Comparison of ENCODE assay signal across 1 cellular context in genomic region chr9:128007566-128008138, GRCh38.
TF ChIP-seq lines count a peak whose summit lies in the region.

No MANE protein-coding gene starts in this region.

TF ChIP-seq in K562, 482 proteins besides CTCF, POLR2A, EP300 and RAD21 (continued from another document and continues in another):
- TF ChIP-seq, protein P1, sequence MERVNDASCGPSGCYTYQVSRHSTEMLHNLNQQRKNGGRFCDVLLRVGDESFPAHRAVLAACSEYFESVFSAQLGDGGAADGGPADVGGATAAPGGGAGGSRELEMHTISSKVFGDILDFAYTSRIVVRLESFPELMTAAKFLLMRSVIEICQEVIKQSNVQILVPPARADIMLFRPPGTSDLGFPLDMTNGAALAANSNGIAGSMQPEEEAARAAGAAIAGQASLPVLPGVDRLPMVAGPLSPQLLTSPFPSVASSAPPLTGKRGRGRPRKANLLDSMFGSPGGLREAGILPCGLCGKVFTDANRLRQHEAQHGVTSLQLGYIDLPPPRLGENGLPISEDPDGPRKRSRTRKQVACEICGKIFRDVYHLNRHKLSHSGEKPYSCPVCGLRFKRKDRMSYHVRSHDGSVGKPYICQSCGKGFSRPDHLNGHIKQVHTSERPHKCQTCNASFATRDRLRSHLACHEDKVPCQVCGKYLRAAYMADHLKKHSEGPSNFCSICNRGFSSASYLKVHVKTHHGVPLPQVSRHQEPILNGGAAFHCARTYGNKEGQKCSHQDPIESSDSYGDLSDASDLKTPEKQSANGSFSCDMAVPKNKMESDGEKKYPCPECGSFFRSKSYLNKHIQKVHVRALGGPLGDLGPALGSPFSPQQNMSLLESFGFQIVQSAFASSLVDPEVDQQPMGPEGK (CRISPR knock-in tag; IDR thresholded peaks at IDR 0.05; ENCODE audit: borderline replicate concordance), result no peak
- TF ChIP-seq, protein P2, sequence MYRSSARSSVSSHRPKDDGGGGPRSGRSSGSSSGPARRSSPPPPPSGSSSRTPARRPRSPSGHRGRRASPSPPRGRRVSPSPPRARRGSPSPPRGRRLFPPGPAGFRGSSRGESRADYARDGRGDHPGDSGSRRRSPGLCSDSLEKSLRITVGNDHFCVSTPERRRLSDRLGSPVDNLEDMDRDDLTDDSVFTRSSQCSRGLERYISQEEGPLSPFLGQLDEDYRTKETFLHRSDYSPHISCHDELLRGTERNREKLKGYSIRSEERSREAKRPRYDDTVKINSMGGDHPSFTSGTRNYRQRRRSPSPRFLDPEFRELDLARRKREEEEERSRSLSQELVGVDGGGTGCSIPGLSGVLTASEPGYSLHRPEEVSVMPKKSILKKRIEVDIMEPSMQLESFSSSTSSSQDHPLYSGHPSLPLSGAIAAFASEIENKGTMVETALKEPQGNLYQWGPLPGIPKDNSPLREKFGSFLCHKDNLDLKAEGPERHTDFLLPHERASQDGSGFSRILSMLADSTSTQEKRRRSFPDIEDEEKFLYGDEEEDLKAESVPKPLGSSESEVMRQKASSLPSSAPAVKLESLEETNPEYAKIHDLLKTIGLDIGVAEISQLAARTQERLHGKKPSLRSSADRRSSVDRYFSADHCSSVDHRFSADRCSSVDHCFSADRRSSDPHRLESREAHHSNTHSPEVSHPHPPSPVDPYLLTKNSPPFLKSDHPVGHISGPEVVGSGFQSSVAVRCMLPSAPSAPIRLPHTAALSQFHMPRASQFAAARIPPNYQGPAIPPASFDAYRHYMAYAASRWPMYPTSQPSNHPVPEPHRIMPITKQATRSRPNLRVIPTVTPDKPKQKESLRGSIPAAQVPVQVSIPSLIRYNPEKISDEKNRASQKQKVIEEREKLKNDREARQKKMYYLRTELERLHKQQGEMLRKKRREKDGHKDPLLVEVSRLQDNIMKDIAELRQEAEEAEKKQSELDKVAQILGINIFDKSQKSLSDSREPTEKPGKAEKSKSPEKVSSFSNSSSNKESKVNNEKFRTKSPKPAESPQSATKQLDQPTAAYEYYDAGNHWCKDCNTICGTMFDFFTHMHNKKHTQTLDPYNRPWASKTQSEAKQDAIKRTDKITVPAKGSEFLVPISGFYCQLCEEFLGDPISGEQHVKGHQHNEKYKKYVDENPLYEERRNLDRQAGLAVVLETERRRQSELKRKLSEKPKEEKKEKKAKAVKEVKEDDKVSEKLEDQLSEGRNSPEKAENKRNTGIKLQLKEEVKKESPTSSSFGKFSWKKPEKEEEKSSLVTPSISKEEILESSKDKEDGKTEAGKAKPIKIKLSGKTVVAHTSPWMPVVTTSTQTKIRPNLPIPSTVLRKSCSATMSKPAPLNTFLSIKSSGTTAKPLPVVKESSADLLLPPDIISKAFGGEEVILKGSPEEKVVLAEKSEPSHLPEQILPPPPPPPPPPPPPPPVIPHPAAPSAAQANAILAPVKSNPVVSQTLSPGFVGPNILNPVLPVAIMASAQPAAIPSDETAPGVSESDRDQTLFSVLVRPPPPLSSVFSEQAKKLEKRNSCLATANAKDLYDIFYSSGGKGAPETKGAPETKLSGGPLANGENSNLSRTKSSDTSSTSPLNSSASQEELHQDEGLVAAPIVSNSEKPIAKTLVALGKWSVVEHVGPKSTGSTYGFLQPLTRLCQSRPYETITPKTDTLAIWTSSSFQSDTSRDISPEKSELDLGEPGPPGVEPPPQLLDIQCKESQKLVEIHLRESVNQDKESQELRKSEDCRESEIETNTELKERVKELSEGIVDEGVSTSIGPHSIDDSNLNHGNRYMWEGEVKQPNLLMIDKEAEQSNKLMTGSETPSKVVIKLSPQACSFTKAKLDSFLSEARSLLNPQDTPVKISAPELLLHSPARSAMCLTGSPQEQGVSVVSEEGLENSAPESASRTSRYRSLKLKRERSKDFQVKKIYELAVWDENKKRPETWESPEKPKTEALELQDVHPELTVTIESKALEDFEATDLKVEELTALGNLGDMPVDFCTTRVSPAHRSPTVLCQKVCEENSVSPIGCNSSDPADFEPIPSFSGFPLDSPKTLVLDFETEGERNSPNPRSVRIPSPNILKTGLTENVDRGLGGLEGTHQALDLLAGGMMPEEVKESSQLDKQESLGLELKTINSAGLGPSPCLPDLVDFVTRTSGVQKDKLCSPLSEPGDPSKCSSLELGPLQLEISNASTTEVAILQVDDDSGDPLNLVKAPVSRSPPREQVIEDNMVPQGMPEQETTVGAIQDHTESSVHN (IDR thresholded peaks at IDR 0.05; ENCODE audit: borderline replicate concordance in 1 of 2, low read depth in 1 of 2), result peak in 1 of 2 experiments; percentile 46; a peak in 1 of 4 replicates
- TF ChIP-seq PCBP2 (IDR thresholded peaks at IDR 0.05; ENCODE audit: low read depth, low read length, poor library complexity, severe bottlenecking) (no peak), ZBTB43 (CRISPR knock-in tag; IDR thresholded peaks at IDR 0.05) (no peak), CREB3L1 (IDR thresholded peaks at IDR 0.05; ENCODE audit: borderline replicate concordance, low read depth) (no peak), ZNF707 (CRISPR knock-in tag; conservative IDR thresholded peaks at IDR 0.05) (no peak), CBX2 (IDR thresholded peaks at IDR 0.05; ENCODE audit: insufficient read depth, low read length, poor library complexity, severe bottlenecking) (no peak), E2F3 (CRISPR knock-in tag; IDR thresholded peaks at IDR 0.05) (no peak), RAD51 (IDR thresholded peaks at IDR 0.05; ENCODE audit: borderline replicate concordance, low read depth) (no peak), EGR1 (conservative IDR thresholded peaks at IDR 0.05) (peak; percentile 93), ZNF280A (IDR thresholded peaks at IDR 0.05; ENCODE audit: low read depth, partially characterized antibody) (no peak), MCM5 (IDR thresholded peaks at IDR 0.05; ENCODE audit: low read depth) (no peak), MXD1 (CRISPR knock-in tag; IDR thresholded peaks at IDR 0.05; ENCODE audit: borderline replicate concordance, poor library complexity, severe bottlenecking) (no peak), RBM25 (IDR thresholded peaks at IDR 0.05; ENCODE audit: low read depth, low read length, severe bottlenecking) (no peak), CTCFL (IDR thresholded peaks at IDR 0.05; ENCODE audit: borderline replicate concordance, insufficient read depth, low read depth, low read length, poor library complexity, severe bottlenecking) (no peak), ZNF561 (CRISPR knock-in tag; conservative IDR thresholded peaks at IDR 0.05) (no peak), TRIM24 (IDR thresholded peaks at IDR 0.05) (peak; percentile 30 to 61; a peak in 2 of 4 replicates), PURB (CRISPR knock-in tag; IDR thresholded peaks at IDR 0.05; ENCODE audit: low read depth) (no peak), ZNF778 (CRISPR knock-in tag; IDR thresholded peaks at IDR 0.05) (no peak), ZNF395 (CRISPR knock-in tag; IDR thresholded peaks at IDR 0.05) (no peak), ZNF695 (CRISPR knock-in tag; IDR thresholded peaks at IDR 0.05) (no peak), HCFC1 (IDR thresholded peaks at IDR 0.05; ENCODE audit: low read depth, low read length) (no peak), ZNF699 (CRISPR knock-in tag; IDR thresholded peaks at IDR 0.05; ENCODE audit: insufficient replicate concordance) (no peak), FIP1L1 (IDR thresholded peaks at IDR 0.05; ENCODE audit: low read depth, low read length, poor library complexity, severe bottlenecking) (no peak), HDAC1 (IDR thresholded peaks at IDR 0.05) (no peak; a peak in 1 of 4 replicates), SP1 (CRISPR knock-in tag; IDR thresholded peaks at IDR 0.05) (peak; percentile 63), SRF (CRISPR knock-in tag; IDR thresholded peaks at IDR 0.05) (no peak; a peak in 1 of 4 replicates), MBD2 (IDR thresholded peaks at IDR 0.05; ENCODE audit: borderline replicate concordance, low read depth) (no peak)
- TF ChIP-seq, protein P3, sequence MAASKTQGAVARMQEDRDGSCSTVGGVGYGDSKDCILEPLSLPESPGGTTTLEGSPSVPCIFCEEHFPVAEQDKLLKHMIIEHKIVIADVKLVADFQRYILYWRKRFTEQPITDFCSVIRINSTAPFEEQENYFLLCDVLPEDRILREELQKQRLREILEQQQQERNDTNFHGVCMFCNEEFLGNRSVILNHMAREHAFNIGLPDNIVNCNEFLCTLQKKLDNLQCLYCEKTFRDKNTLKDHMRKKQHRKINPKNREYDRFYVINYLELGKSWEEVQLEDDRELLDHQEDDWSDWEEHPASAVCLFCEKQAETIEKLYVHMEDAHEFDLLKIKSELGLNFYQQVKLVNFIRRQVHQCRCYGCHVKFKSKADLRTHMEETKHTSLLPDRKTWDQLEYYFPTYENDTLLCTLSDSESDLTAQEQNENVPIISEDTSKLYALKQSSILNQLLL (CRISPR knock-in tag; IDR thresholded peaks at IDR 0.05; ENCODE audit: borderline replicate concordance), result no peak
- TF ChIP-seq, protein P4, sequence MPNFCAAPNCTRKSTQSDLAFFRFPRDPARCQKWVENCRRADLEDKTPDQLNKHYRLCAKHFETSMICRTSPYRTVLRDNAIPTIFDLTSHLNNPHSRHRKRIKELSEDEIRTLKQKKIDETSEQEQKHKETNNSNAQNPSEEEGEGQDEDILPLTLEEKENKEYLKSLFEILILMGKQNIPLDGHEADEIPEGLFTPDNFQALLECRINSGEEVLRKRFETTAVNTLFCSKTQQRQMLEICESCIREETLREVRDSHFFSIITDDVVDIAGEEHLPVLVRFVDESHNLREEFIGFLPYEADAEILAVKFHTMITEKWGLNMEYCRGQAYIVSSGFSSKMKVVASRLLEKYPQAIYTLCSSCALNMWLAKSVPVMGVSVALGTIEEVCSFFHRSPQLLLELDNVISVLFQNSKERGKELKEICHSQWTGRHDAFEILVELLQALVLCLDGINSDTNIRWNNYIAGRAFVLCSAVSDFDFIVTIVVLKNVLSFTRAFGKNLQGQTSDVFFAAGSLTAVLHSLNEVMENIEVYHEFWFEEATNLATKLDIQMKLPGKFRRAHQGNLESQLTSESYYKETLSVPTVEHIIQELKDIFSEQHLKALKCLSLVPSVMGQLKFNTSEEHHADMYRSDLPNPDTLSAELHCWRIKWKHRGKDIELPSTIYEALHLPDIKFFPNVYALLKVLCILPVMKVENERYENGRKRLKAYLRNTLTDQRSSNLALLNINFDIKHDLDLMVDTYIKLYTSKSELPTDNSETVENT (CRISPR knock-in tag; IDR thresholded peaks at IDR 0.05), result no peak
